1 cellular context compared by ENCODE assay signal in the genomic region with DNA sequence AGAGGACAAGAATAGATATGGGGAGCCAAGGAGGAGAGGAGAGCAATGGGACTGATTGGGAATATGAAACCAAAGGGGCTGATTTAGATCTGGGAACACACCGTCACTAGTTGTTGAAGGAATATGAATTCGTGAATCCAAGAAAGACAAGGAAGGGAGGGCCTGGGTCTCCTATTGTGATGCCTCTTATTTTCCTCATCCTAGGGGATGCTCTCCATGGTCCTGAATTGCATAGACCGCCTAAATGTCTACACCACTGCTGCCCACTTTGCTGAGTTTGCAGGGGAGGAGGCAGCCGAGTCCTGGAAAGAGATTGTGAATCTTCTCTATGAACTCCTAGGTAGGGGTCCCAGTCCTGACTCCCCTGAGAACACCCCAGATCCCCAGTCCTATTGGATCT.
A peak's percentile ranks its signal among the peaks of the same experiment; 100 is the strongest.
TF ChIP-seq lines count a peak whose summit lies in the region.

No MANE protein-coding gene starts in this region.

TF ChIP-seq in GM12878, 131 proteins besides CTCF, POLR2A, EP300 and RAD21:
- TF ChIP-seq ZBTB40 (IDR thresholded peaks at IDR 0.05; ENCODE audit: borderline replicate concordance) (no peak), BMI1 (IDR thresholded peaks at IDR 0.05; ENCODE audit: borderline replicate concordance) (no peak), HDGF (IDR thresholded peaks at IDR 0.05) (no peak), MXI1 (IDR thresholded peaks at IDR 0.05; ENCODE audit: low read depth, low read length) (no peak)
- TF ChIP-seq, protein P1, sequence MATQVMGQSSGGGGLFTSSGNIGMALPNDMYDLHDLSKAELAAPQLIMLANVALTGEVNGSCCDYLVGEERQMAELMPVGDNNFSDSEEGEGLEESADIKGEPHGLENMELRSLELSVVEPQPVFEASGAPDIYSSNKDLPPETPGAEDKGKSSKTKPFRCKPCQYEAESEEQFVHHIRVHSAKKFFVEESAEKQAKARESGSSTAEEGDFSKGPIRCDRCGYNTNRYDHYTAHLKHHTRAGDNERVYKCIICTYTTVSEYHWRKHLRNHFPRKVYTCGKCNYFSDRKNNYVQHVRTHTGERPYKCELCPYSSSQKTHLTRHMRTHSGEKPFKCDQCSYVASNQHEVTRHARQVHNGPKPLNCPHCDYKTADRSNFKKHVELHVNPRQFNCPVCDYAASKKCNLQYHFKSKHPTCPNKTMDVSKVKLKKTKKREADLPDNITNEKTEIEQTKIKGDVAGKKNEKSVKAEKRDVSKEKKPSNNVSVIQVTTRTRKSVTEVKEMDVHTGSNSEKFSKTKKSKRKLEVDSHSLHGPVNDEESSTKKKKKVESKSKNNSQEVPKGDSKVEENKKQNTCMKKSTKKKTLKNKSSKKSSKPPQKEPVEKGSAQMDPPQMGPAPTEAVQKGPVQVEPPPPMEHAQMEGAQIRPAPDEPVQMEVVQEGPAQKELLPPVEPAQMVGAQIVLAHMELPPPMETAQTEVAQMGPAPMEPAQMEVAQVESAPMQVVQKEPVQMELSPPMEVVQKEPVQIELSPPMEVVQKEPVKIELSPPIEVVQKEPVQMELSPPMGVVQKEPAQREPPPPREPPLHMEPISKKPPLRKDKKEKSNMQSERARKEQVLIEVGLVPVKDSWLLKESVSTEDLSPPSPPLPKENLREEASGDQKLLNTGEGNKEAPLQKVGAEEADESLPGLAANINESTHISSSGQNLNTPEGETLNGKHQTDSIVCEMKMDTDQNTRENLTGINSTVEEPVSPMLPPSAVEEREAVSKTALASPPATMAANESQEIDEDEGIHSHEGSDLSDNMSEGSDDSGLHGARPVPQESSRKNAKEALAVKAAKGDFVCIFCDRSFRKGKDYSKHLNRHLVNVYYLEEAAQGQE (IDR thresholded peaks at IDR 0.05; ENCODE audit: low read depth, low read length): peak; percentile 89
